ENCODE assay signal across 8 cellular contexts in genomic region chr16:24036614-24037013, GRCh38.
DNase-seq lines count a peak whose midpoint lies in the region; ATAC-seq and TF ChIP-seq lines count a peak whose summit lies in the region.

No MANE protein-coding gene starts in this region.

- H3K4me1 ChIP-seq in Peyer's patch (no peaks in the 10 kb centered on the region), heart right ventricle (peaks cover 0 to 16% (median 0%) of the 10 kb centered on the region in 9 donors)

- TF ChIP-seq POLR2A in Peyer's patch (IDR thresholded peaks at IDR 0.05) = no peak

- no peaks in the 10 kb centered on the region for H3K27me3 Mint-ChIP-seq in activated naive CD8-positive, alpha-beta T cell treated with anti-CD3 and anti-CD28 coated beads, Interleukin-2, amount 50 U/mL, for 24 hours

- H3K4me3 ChIP-seq in Peyer's patch (no peak overlapping the region), heart right ventricle (no peak overlapping the region), retinal pigment epithelial cell (ENCODE audit: low read length) (no peak overlapping the region)

- H3K9me3 ChIP-seq in Peyer's patch = no peaks in the 10 kb centered on the region
- no peaks in the 10 kb centered on the region for H3K9me3 ChIP-seq in heart right ventricle

- H3K36me3 ChIP-seq in Peyer's patch (no peaks in the 10 kb centered on the region), heart right ventricle (no peaks in the 10 kb centered on the region)

- H3K36me3 Mint-ChIP-seq in activated naive CD8-positive, alpha-beta T cell treated with anti-CD3 and anti-CD28 coated beads, Interleukin-2, amount 50 U/mL, for 24 hours (ENCODE audit: low read depth) = peaks cover 27% of the 10 kb centered on the region

- intact Hi-C loops in heart right ventricle (cut with DNase I) = loop anchor here in 8 of 10 donors (2.0 to 10.0 kb wide), 7 partner anchors 62 to 354 kb away; no protein-coding TSS in a partner anchor

- no peak overlapping the region for H3K27ac Mint-ChIP-seq in activated naive CD8-positive, alpha-beta T cell treated with anti-CD3 and anti-CD28 coated beads, Interleukin-2, amount 50 U/mL, for 24 hours

- no peaks in the 10 kb centered on the region for H3K9me3 Mint-ChIP-seq in activated naive CD8-positive, alpha-beta T cell treated with anti-CD3 and anti-CD28 coated beads, Interleukin-2, amount 50 U/mL, for 24 hours

- WGBS in heart right ventricle, 2 donors = 9 to 11% methylated on average over 8 of the region's 8 CpGs

- no peak overlapping the region for H3K27ac ChIP-seq in Peyer's patch
- no peak overlapping the region for H3K27ac ChIP-seq in heart right ventricle

- H3K27me3 ChIP-seq in Peyer's patch = no peaks in the 10 kb centered on the region
- H3K27me3 ChIP-seq in heart right ventricle = peaks cover 0 to 52% (median 17%) of the 10 kb centered on the region in 7 donors

- peak; percentile 47 for ATAC-seq in activated naive CD8-positive, alpha-beta T cell treated with anti-CD3 and anti-CD28 coated beads, Interleukin-2, amount 50 U/mL, for 24 hours
- peak in 5 of 8 donors; percentile 44 to 61 (median 58) for ATAC-seq in heart right ventricle
- no peak for ATAC-seq in HG02840 (IDR thresholded peaks at IDR 0.05; ENCODE audit: low FRiP score, unreplicated experiment)
- no peak for ATAC-seq in HG03521 (IDR thresholded peaks at IDR 0.05; ENCODE audit: unreplicated experiment)

- TF ChIP-seq CTCF in Peyer's patch (IDR thresholded peaks at IDR 0.05) = peak; percentile 20 to 85 (median 69)
- peak; percentile 24 to 75 (median 64) for TF ChIP-seq CTCF in heart right ventricle (IDR thresholded peaks at IDR 0.05)
- peak; percentile 69 for TF ChIP-seq CTCF in retinal pigment epithelial cell (conservative IDR thresholded peaks at IDR 0.05; ENCODE audit: low read depth, low read length)

- no peak overlapping the region for H3K4me3 Mint-ChIP-seq in activated naive CD8-positive, alpha-beta T cell treated with anti-CD3 and anti-CD28 coated beads, Interleukin-2, amount 50 U/mL, for 24 hours

- DNase-seq in COLO668 (lab: John Stamatoyannopoulos, UW; ENCODE audit: unreplicated experiment) = peak; percentile 14
- peak; percentile 15 for DNase-seq in HCEC 1CT
- peak in 2 of 3 donors; percentile 19 to 62 for DNase-seq in Peyer's patch
- peak; percentile 50 for DNase-seq in activated naive CD8-positive, alpha-beta T cell treated with anti-CD3 and anti-CD28 coated beads, Interleukin-2, amount 50 U/mL, for 24 hours
- DNase-seq in heart right ventricle = peak in 1 of 2 donors; percentile 23
- DNase-seq in retinal pigment epithelial cell (ENCODE audit: low read depth) = peak; percentile 2

- H3K4me1 Mint-ChIP-seq in activated naive CD8-positive, alpha-beta T cell treated with anti-CD3 and anti-CD28 coated beads, Interleukin-2, amount 50 U/mL, for 24 hours = peaks cover 35% of the 10 kb centered on the region

Comparison
In these comparisons a context has a peak if more than half of its experiments do, and no peak if none do; other contexts are left out.
1. ATAC-seq: peak in activated naive CD8-positive, alpha-beta T cell treated with anti-CD3 and anti-CD28 coated beads, Interleukin-2, amount 50 U/mL, for 24 hours (single experiment) and heart right ventricle (5 of 8); none in HG02840 (single experiment) and HG03521 (single experiment).
2. Peak in every context shown above with its lines, with median percentiles within 50 percentile points of each other: CTCF ChIP-seq.